Comparison of ENCODE assay signal across 14 cellular contexts in the genomic region with DNA sequence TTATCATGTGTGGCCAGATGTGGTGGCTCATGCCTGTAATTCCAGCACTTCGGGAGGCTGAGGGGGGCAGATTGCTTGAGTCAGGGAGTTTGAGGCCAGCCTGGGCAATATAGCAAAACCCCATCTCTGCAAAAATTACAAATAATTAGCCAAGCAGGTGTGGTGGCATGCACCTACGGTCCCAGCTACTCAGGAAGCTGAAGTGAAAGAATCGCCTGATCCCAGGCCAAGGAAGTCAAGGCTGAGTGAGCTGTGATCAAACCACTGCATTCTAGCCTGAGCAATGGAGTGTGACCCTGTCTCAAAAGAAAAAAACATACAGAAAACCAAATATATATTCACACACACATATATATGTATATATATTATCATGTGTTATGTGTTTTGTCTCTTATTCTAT. TPM values are rescaled to one million over a fixed set of nuclear protein-coding genes. Genes with fewer than 3 reads are reported as not detected.
DNase-seq lines count a peak whose midpoint lies in the region; ATAC-seq lines count a peak whose summit lies in the region.
"Had no signal": no experiment of that assay in that cellular context is flagged by ENCODE, and none has a peak within 500 bp of the region (broad histone marks: within the 10 kb centered on the region; RNA-seq: fewer than 3 reads in every experiment).

No MANE protein-coding gene starts in this region.

- no peak overlapping the region for H3K27ac Mint-ChIP-seq in activated naive CD4-positive, alpha-beta T cell treated with anti-CD3 and anti-CD28 coated beads, Interleukin-2, amount 50 U/mL, for 72 hours
- H3K27ac Mint-ChIP-seq: activated CD4-positive, alpha-beta T cell treated with anti-CD3 and anti-CD28 coated beads for 36 hours; activated naive CD4-positive, alpha-beta T cell treated with anti-CD3 and anti-CD28 coated beads, Interleukin-2, amount 50 U/mL, for 24 hours had no signal

- H3K9me3 Mint-ChIP-seq in activated naive CD4-positive, alpha-beta T cell treated with anti-CD3 and anti-CD28 coated beads, Interleukin-2, amount 50 U/mL, for 72 hours: no peaks in the 10 kb centered on the region
- H3K9me3 Mint-ChIP-seq: activated naive CD4-positive, alpha-beta T cell treated with anti-CD3 and anti-CD28 coated beads, Interleukin-2, amount 50 U/mL, for 24 hours had no signal

- ATAC-seq in GM18517 (IDR thresholded peaks at IDR 0.05; ENCODE audit: unreplicated experiment) (peak; percentile 76), GM21447 (IDR thresholded peaks at IDR 0.05; ENCODE audit: unreplicated experiment) (peak; percentile 87), HG02973 (IDR thresholded peaks at IDR 0.05; ENCODE audit: unreplicated experiment) (peak; percentile 75)
- ATAC-seq in activated naive CD4-positive, alpha-beta T cell treated with anti-CD3 and anti-CD28 coated beads, Interleukin-2, amount 50 U/mL, for 72 hours: no peak
- ATAC-seq: activated CD4-positive, alpha-beta T cell treated with anti-CD3 and anti-CD28 coated beads for 36 hours had no signal

- DNase-seq in HK-2 (ENCODE audit: unreplicated experiment) (peak; percentile 25), HCEC 1CT (no peak), activated gamma-delta T cell treated with Interleukin-2 at 50 U/mL for 16 hours (no peak)
- no peak for DNase-seq in activated naive CD4-positive, alpha-beta T cell treated with anti-CD3 and anti-CD28 coated beads, Interleukin-2, amount 50 U/mL, for 72 hours (ENCODE audit: low spot score in 2 of 2)
- DNase-seq in activated CD8-positive, alpha-beta memory T cell treated with anti-CD3 and anti-CD28 coated beads, Interleukin-2, amount 50 U/mL, for 48 hours: no peak
- DNase-seq: activated CD4-positive, alpha-beta T cell treated with anti-CD3 and anti-CD28 coated beads for 36 hours; C1 segment of cervical spinal cord; NCI-H748 treated with DMSO at 0.1 percent for 48 hours had no signal

- H3K36me3 Mint-ChIP-seq in activated naive CD4-positive, alpha-beta T cell treated with anti-CD3 and anti-CD28 coated beads, Interleukin-2, amount 50 U/mL, for 72 hours: no peaks in the 10 kb centered on the region
- H3K36me3 Mint-ChIP-seq: activated naive CD4-positive, alpha-beta T cell treated with anti-CD3 and anti-CD28 coated beads, Interleukin-2, amount 50 U/mL, for 24 hours had no signal

RNA-seq across cellular contexts. Expression of a gene that starts 15.0 kb away (rescaled TPM):
- not detected for total RNA-seq in activated naive CD4-positive, alpha-beta T cell treated with anti-CD3 and anti-CD28 coated beads, Interleukin-2, amount 50 U/mL, for 72 hours
- total RNA-seq: activated CD4-positive, alpha-beta T cell treated with anti-CD3 and anti-CD28 coated beads for 36 hours; right atrium auricular region; tibial nerve had no signal

Comparison
In these comparisons a context has a peak if more than half of its experiments do, and no peak if none do; other contexts are left out.
1. ATAC-seq: peak in GM18517 (single experiment), GM21447 (single experiment) and HG02973 (single experiment); none in activated naive CD4-positive, alpha-beta T cell treated with anti-CD3 and anti-CD28 coated beads, Interleukin-2, amount 50 U/mL, for 72 hours (0 of 2).